ENCODE assay signal across 23 cellular contexts in genomic region chr14:23517650-23518329, GRCh38.
"Had no signal": no experiment of that assay in that cellular context is flagged by ENCODE, and none has a peak within 500 bp of the region (broad histone marks: within the 10 kb centered on the region; RNA-seq: fewer than 3 reads in every experiment).

No MANE protein-coding gene starts in this region.

- H3K27ac ChIP-seq: esophagus muscularis mucosa, gastroesophageal sphincter, heart left ventricle, left lung, tibial artery, uterus had no signal

- H3K4me1 Mint-ChIP-seq: activated CD4-positive, alpha-beta memory T cell treated with anti-CD3 and anti-CD28 coated beads, Interleukin-2, amount 10 ng/mL, durations not matched to agents 7 days and 5 days; activated CD8-positive, alpha-beta memory T cell treated with anti-CD3 and anti-CD28 coated beads, Interleukin-2, amount 10 ng/mL, durations not matched to agents 7 days and 5 days; mesothelial cell of epicardium had no signal

- H3K27ac Mint-ChIP-seq: activated CD4-positive, alpha-beta memory T cell treated with anti-CD3 and anti-CD28 coated beads, Interleukin-2, amount 10 ng/mL, durations not matched to agents 7 days and 5 days; activated CD8-positive, alpha-beta memory T cell treated with anti-CD3 and anti-CD28 coated beads, Interleukin-2, amount 10 ng/mL, durations not matched to agents 7 days and 5 days; mesothelial cell of epicardium; natural killer cell treated with Interleukin-12 subunit alpha and Interleukin-12 subunit beta and Interleukin-15 and Interleukin-18, amount 100 ng/mL, for 72 hours had no signal

- DNase-seq: activated CD4-positive, alpha-beta memory T cell treated with anti-CD3 and anti-CD28 coated beads, Interleukin-2, amount 10 ng/mL, durations not matched to agents 7 days and 5 days; activated CD4-positive, alpha-beta T cell treated with anti-CD3 and anti-CD28 coated beads for 48 hours; activated CD4-positive, CD25-positive, alpha-beta regulatory T cell; activated CD8-positive, alpha-beta memory T cell treated with anti-CD3 and anti-CD28 coated beads, Interleukin-2, amount 10 ng/mL, durations not matched to agents 7 days and 5 days; activated naive CD4-positive, alpha-beta T cell; anterior cingulate cortex; effector CD8-positive, alpha-beta T cell; heart left ventricle; left lung; nucleus accumbens; posterior cingulate gyrus; retina; stimulated activated CD4-positive, alpha-beta T cell treated with anti-CD3 and anti-CD28 coated beads, Interleukin-12 subunit alpha, Interleukin-12 subunit beta, amount 100 ng/mL, for 4 hours; stimulated activated CD4-positive, alpha-beta T cell treated with anti-CD3 and anti-CD28 coated beads, Interleukin-1b, Interleukin-23, amount 100 ng/mL, for 48 hours; stimulated activated naive CD4-positive, alpha-beta T cell treated with Interleukin-2 at 50 U/mL for 16 hours; T-helper 9 cell; tibial artery; uterus had no signal

- ATAC-seq: activated CD8-positive, alpha-beta memory T cell treated with anti-CD3 and anti-CD28 coated beads, Interleukin-2, amount 10 ng/mL, durations not matched to agents 7 days and 5 days; gastroesophageal sphincter; heart left ventricle; left lung; natural killer cell treated with Interleukin-12 subunit alpha and Interleukin-12 subunit beta and Interleukin-15 and Interleukin-18, amount 100 ng/mL, for 72 hours had no signal

- H3K36me3 Mint-ChIP-seq: activated CD8-positive, alpha-beta memory T cell treated with anti-CD3 and anti-CD28 coated beads, Interleukin-2, amount 10 ng/mL, durations not matched to agents 7 days and 5 days; natural killer cell treated with Interleukin-12 subunit alpha and Interleukin-12 subunit beta and Interleukin-15 and Interleukin-18, amount 100 ng/mL, for 72 hours had no signal

- H3K4me3 Mint-ChIP-seq: activated CD4-positive, alpha-beta memory T cell treated with anti-CD3 and anti-CD28 coated beads, Interleukin-2, amount 10 ng/mL, durations not matched to agents 7 days and 5 days; activated CD8-positive, alpha-beta memory T cell treated with anti-CD3 and anti-CD28 coated beads, Interleukin-2, amount 10 ng/mL, durations not matched to agents 7 days and 5 days; central memory CD8-positive, alpha-beta T cell; mesothelial cell of epicardium; natural killer cell treated with Interleukin-12 subunit alpha and Interleukin-12 subunit beta and Interleukin-15 and Interleukin-18, amount 100 ng/mL, for 72 hours had no signal

- H3K27me3 Mint-ChIP-seq: activated CD4-positive, alpha-beta memory T cell treated with anti-CD3 and anti-CD28 coated beads, Interleukin-2, amount 10 ng/mL, durations not matched to agents 7 days and 5 days; activated CD8-positive, alpha-beta memory T cell treated with anti-CD3 and anti-CD28 coated beads, Interleukin-2, amount 10 ng/mL, durations not matched to agents 7 days and 5 days; central memory CD8-positive, alpha-beta T cell; natural killer cell treated with Interleukin-12 subunit alpha and Interleukin-12 subunit beta and Interleukin-15 and Interleukin-18, amount 100 ng/mL, for 72 hours had no signal

- H3K9me3 Mint-ChIP-seq: activated CD4-positive, alpha-beta memory T cell treated with anti-CD3 and anti-CD28 coated beads, Interleukin-2, amount 10 ng/mL, durations not matched to agents 7 days and 5 days; central memory CD8-positive, alpha-beta T cell; mesothelial cell of epicardium; natural killer cell treated with Interleukin-12 subunit alpha and Interleukin-12 subunit beta and Interleukin-15 and Interleukin-18, amount 100 ng/mL, for 72 hours had no signal
